In the genomic region with DNA sequence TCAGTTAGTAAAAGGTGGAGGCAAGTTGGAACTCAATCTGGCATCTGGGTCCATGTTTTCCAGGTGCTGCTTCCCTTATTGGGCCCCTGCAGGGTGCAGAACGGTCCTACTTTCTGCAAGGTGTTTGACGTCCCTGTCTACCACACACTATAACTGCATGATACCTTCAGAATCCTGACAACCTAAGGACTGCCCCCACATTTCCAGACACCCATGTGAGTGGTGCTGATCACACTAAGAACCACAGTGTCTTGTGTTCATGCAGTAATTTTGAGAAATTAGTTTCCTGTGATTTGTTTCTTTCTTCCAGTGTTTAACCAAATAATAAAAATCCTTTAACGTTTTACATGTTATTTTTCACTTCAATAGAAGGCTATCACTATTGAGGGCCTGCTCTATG, we compare ENCODE assay signal across 13 cellular contexts.
"Had no signal": no experiment of that assay in that cellular context is flagged by ENCODE, and none has a peak within 500 bp of the region (broad histone marks: within the 10 kb centered on the region; RNA-seq: fewer than 3 reads in every experiment).

No MANE protein-coding gene starts in this region.

- H3K4me3 Mint-ChIP-seq: activated B cell treated with CpG ODN at 0.5 μM for 24 hours; activated naive CD8-positive, alpha-beta T cell; endodermal cell had no signal

- H3K27me3 Mint-ChIP-seq: activated B cell treated with CpG ODN at 0.5 μM for 24 hours; activated naive CD8-positive, alpha-beta T cell had no signal

- DNase-seq: activated B cell treated with CpG ODN at 0.5 μM for 24 hours; activated CD4-positive, alpha-beta T cell treated with anti-CD3 and anti-CD28 coated beads, Interleukin-2, amount 50 U/mL, for 48 hours; activated CD8-positive, alpha-beta memory T cell treated with anti-CD3 and anti-CD28 coated beads, Interleukin-2, amount 50 U/mL, for 48 hours; anterior cingulate cortex; dermis blood vessel endothelial cell; endodermal cell; hypothalamus; stimulated activated CD4-positive, alpha-beta T cell treated with anti-CD3 and anti-CD28 coated beads, Interleukin-4, amount 100 ng/mL, for 4 hours; tibial artery had no signal

- H3K9me3 ChIP-seq: neutrophil, right atrium auricular region, tibial artery had no signal

- H3K27ac ChIP-seq: right atrium auricular region, tibial artery had no signal

- H3K9me3 Mint-ChIP-seq: activated B cell treated with CpG ODN at 0.5 μM for 24 hours had no signal

- H3K4me3 ChIP-seq: right atrium auricular region, skin epidermis, tibial artery had no signal

- H3K36me3 ChIP-seq: neutrophil, right atrium auricular region, tibial artery had no signal

- H3K27ac Mint-ChIP-seq: activated B cell treated with CpG ODN at 0.5 μM for 24 hours, endodermal cell had no signal

- H3K27me3 ChIP-seq: neutrophil, right atrium auricular region, tibial artery had no signal
